15 cellular contexts compared by ENCODE assay signal in the genomic region with DNA sequence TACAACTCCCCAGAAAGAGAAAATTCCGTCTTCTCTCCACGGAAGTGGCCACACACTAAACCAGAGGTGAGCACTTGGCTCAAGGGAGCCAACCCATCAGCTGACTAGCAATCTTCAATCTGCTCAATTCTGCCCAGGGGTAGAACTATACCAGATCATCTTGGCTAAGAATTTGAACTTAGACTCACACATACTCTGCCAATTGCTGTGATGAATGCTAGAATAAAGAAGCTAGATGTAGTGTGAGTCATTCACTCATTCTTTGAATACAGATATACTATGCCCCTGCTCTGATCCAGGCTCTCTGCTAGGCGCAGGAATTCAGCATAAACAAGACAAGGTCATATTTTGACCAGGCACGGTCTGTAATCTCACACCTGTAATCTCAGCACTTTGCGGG. TPM values are rescaled to one million over a fixed set of nuclear protein-coding genes. Genes with fewer than 3 reads are reported as not detected.
DNase-seq lines count a peak whose midpoint lies in the region; ATAC-seq, FAIRE-seq and TF ChIP-seq lines count a peak whose summit lies in the region.
"Had no signal": no experiment of that assay in that cellular context is flagged by ENCODE, and none has a peak within 500 bp of the region (broad histone marks: within the 10 kb centered on the region; RNA-seq: fewer than 3 reads in every experiment).

No MANE protein-coding gene starts in this region.

- H3K4me3 Mint-ChIP-seq in activated naive CD4-positive, alpha-beta T cell treated with anti-CD3 and anti-CD28 coated beads for 36 hours, result no peak overlapping the region
- H3K4me3 Mint-ChIP-seq in natural killer cell (no peak overlapping the region), osteocyte (ENCODE audit: unreplicated experiment) (no peak overlapping the region)

- intact Hi-C loops in activated naive CD4-positive, alpha-beta T cell treated with anti-CD3 and anti-CD28 coated beads for 36 hours (cut with micrococcal nuclease), result no loop called here
- intact Hi-C loops in GM12878 (cut with micrococcal nuclease; ENCODE audit: unreplicated experiment), result loop anchor here (2.0 kb wide), 1 partner anchor 72 kb away; no protein-coding TSS in a partner anchor
- intact Hi-C loops in natural killer cell (cut with micrococcal nuclease), result no loop called here
- intact Hi-C loops in aorta (cut with DNase I), result no loop called here

- H3K18ac ChIP-seq in neuronal stem cell (ENCODE audit: low read length), result no peak overlapping the region

- no peak overlapping the region for H2BK15ac ChIP-seq in neuronal stem cell (ENCODE audit: low read length)

- no peaks in the 10 kb centered on the region for H4K20me1 ChIP-seq in GM12878 (ENCODE audit: control insufficient read depth, insufficient read depth)

- peaks cover 4% of the 10 kb centered on the region for H3K79me1 ChIP-seq in neuronal stem cell (ENCODE audit: low read depth, low read length)

- WGBS in GM12878 (ENCODE audit: insufficient coverage, insufficient replicate concordance, low lambda C conversion rate, missing lambda C conversion rate), result 87% methylated on average over 5 of the region's 5 CpGs
- WGBS in aorta, 2 donors, result 87 to 89% methylated on average over 5 of the region's 5 CpGs
- no CpG with 5 or more reads among the region's 5 CpGs for WGBS in neuronal stem cell (ENCODE audit: extremely low coverage in 2 of 2, insufficient read length in 2 of 2, insufficient replicate concordance in 1 of 2), 2 donors

- no peak overlapping the region for H4K91ac ChIP-seq in neuronal stem cell (ENCODE audit: low read depth, low read length, poor library complexity)

- no peak for TF ChIP-seq RAD21 in GM12878 (IDR thresholded peaks at IDR 0.05; ENCODE audit: insufficient read depth, low read depth, low read length)

- ATAC-seq in GM12878 (peak; percentile 3), natural killer cell (no peak), aorta (ENCODE audit: low FRiP score) (no peak)
- ATAC-seq: gastroesophageal sphincter, K562 had no signal

- peak overlapping the region; percentile 15 for H3K27ac Mint-ChIP-seq in activated naive CD4-positive, alpha-beta T cell treated with anti-CD3 and anti-CD28 coated beads for 36 hours
- H3K27ac Mint-ChIP-seq in natural killer cell, result peak overlapping the region; percentile 97 to 99
- H3K27ac Mint-ChIP-seq in osteocyte (ENCODE audit: unreplicated experiment), result no peak overlapping the region

- no peak overlapping the region for H2AFZ ChIP-seq in GM12878 (ENCODE audit: control insufficient read depth, low read depth, low read length)
- no peak overlapping the region for H2AFZ ChIP-seq in neuronal stem cell (ENCODE audit: low read length)

- peaks cover 68% of the 10 kb centered on the region for H3K4me1 Mint-ChIP-seq in activated naive CD4-positive, alpha-beta T cell treated with anti-CD3 and anti-CD28 coated beads for 36 hours (ENCODE audit: low read depth)
- H3K4me1 Mint-ChIP-seq in natural killer cell, result peaks cover 67 to 69% of the 10 kb centered on the region in 2 donors
- H3K4me1 Mint-ChIP-seq in osteocyte (ENCODE audit: unreplicated experiment), result peaks cover 19% of the 10 kb centered on the region

- H2BK12ac ChIP-seq in neuronal stem cell (ENCODE audit: low read length), result no peak overlapping the region

- H3K27me3 ChIP-seq in GM12878 (replicated peaks in 1 of 2; ENCODE audit: control insufficient read depth in 2 of 2, insufficient read depth in 2 of 2, low read length in 1 of 2), result no peaks in the 10 kb centered on the region
- H3K27me3 ChIP-seq in aorta (ENCODE audit: control insufficient read depth in 1 of 2, insufficient read depth in 2 of 2, low read length in 1 of 2), result no peaks in the 10 kb centered on the region
- no peaks in the 10 kb centered on the region for H3K27me3 ChIP-seq in neuronal stem cell (ENCODE audit: control insufficient read depth in 3 of 3, insufficient read depth in 3 of 3, low read depth in 1 of 3, low read length in 3 of 3)
- H3K27me3 ChIP-seq: gastroesophageal sphincter had no signal

- POLR2A ChIA-PET in GM12878 (lab: Charles Lee), result interaction anchor here (0.6 to 1.7 kb wide), 4 partner anchors 10 to 135 kb away, joined by 3 to 5 read pairs (median 4); no protein-coding TSS in a partner anchor

- H3K4me2 ChIP-seq in GM12878 (ENCODE audit: control insufficient read depth, insufficient read depth) (peak overlapping the region; percentile 61), neuronal stem cell (ENCODE audit: insufficient read depth, low read length, poor library complexity, severe bottlenecking) (no peak overlapping the region)

- no peak overlapping the region for H2BK120ac ChIP-seq in neuronal stem cell (ENCODE audit: low read depth, low read length)

- no peak for FAIRE-seq in GM12878 (lab: Jason Lieb, UNC)
- FAIRE-seq: islet of Langerhans, K562 had no signal

- H3K9me3 ChIP-seq in GM12878 (replicated peaks; ENCODE audit: control insufficient read depth, insufficient read depth, low read length) (no peaks in the 10 kb centered on the region), aorta (ENCODE audit: control insufficient read depth, low read length) (no peaks in the 10 kb centered on the region), neuronal stem cell (replicated peaks in 1 of 2; ENCODE audit: control insufficient read depth in 2 of 2, insufficient read depth in 1 of 2, low read depth in 1 of 2, low read length in 2 of 2) (no peaks in the 10 kb centered on the region)
- H3K9me3 ChIP-seq: gastroesophageal sphincter had no signal

- H3K9ac ChIP-seq in GM12878 (ENCODE audit: control insufficient read depth, insufficient read depth, low read length), result peak overlapping the region; percentile 59
- H3K9ac ChIP-seq in neuronal stem cell (ENCODE audit: low read depth, low read length, poor library complexity), result no peak overlapping the region

- SMC1A ChIA-PET in GM12878 (lab: Charles Lee; ENCODE audit: uncharacterized antibody, unreplicated experiment), result interaction anchor here (1.1 to 5.9 kb wide), 4 partner anchors 9 to 147 kb away, joined by 3 to 38 read pairs (median 28); no protein-coding TSS in a partner anchor

- peak overlapping the region; percentile 49 for H3K4me3 ChIP-seq in GM12878
- H3K4me3 ChIP-seq in aorta (ENCODE audit: low read length in 2 of 2), result no peak overlapping the region
- H3K4me3 ChIP-seq in neuronal stem cell (ENCODE audit: low read length in 2 of 2), result no peak overlapping the region
- H3K4me3 ChIP-seq: gastroesophageal sphincter, K562 had no signal

- BruUV-seq in GM12878 (replicated peaks; lab: Mats Ljungman, UMichigan), result no TSS peak

- TF ChIP-seq CTCF in GM12878 (IDR thresholded peaks at IDR 0.05 in 2 of 3, conservative IDR thresholded peaks at IDR 0.05 in 1 of 3; ENCODE audit: control insufficient read depth in 2 of 3, extremely low read depth in 1 of 3, insufficient read depth in 1 of 3, low read depth in 3 of 3, low read length in 3 of 3), result no peak
- TF ChIP-seq CTCF in natural killer cell (IDR thresholded peaks at IDR 0.05), result no peak
- no peak for TF ChIP-seq CTCF in osteocyte (IDR thresholded peaks at IDR 0.05)

- H2BK5ac ChIP-seq in neuronal stem cell (ENCODE audit: low read length), result no peak overlapping the region

- H3K14ac ChIP-seq in neuronal stem cell (ENCODE audit: low read length), result no peak overlapping the region

- peak overlapping the region; percentile 98 for H3K27ac ChIP-seq in GM12878 (ENCODE audit: control insufficient read depth, insufficient read depth)
- H3K27ac ChIP-seq in aorta (ENCODE audit: low read depth in 1 of 2, low read length in 2 of 2), result no peak overlapping the region
- H3K27ac ChIP-seq in neuronal stem cell (replicated peaks; ENCODE audit: low read length), result no peak overlapping the region
- H3K27ac ChIP-seq: gastroesophageal sphincter had no signal

- TF ChIP-seq POLR2A in GM12878 (IDR thresholded peaks at IDR 0.05; ENCODE audit: low read depth, low read length), result no peak

- no peaks in the 10 kb centered on the region for H3K27me3 Mint-ChIP-seq in activated naive CD4-positive, alpha-beta T cell treated with anti-CD3 and anti-CD28 coated beads for 36 hours (ENCODE audit: low read depth)
- H3K27me3 Mint-ChIP-seq in natural killer cell (ENCODE audit: low read depth in 2 of 2), result no peaks in the 10 kb centered on the region
- H3K27me3 Mint-ChIP-seq in osteocyte (ENCODE audit: unreplicated experiment), result no peaks in the 10 kb centered on the region

- TF ChIP-seq EP300 in GM12878 (IDR thresholded peaks at IDR 0.05; ENCODE audit: borderline replicate concordance in 1 of 2, control insufficient read depth in 1 of 2, low read depth in 2 of 2, low read length in 2 of 2), result no peak

- CTCF ChIA-PET in activated naive CD4-positive, alpha-beta T cell treated with anti-CD3 and anti-CD28 coated beads for 36 hours (lab: Charles Lee), result interaction anchor here (1.5 kb wide), 1 partner anchor 9 kb away, joined by 5 read pairs; no protein-coding TSS in a partner anchor
- CTCF ChIA-PET in GM12878 (lab: Yijun Ruan, JAX), result interaction anchor here (1.2 to 1.4 kb wide), 4 partner anchors 9 to 52 kb away, joined by 3 to 7 read pairs (median 4); no protein-coding TSS in a partner anchor

- no peak overlapping the region for H3K4ac ChIP-seq in neuronal stem cell (ENCODE audit: low read length)

- H4K8ac ChIP-seq in neuronal stem cell (ENCODE audit: low read depth, low read length), result no peak overlapping the region

- H3K9me3 Mint-ChIP-seq in activated naive CD4-positive, alpha-beta T cell treated with anti-CD3 and anti-CD28 coated beads for 36 hours, result no peaks in the 10 kb centered on the region
- H3K9me3 Mint-ChIP-seq in natural killer cell (no peaks in the 10 kb centered on the region), osteocyte (ENCODE audit: unreplicated experiment) (no peaks in the 10 kb centered on the region)

- DNase-seq in activated naive CD4-positive, alpha-beta T cell treated with anti-CD3 and anti-CD28 coated beads for 36 hours, result no peak
- no peak for DNase-seq in activated naive CD4-positive, alpha-beta T cell (lab: John Stamatoyannopoulos, UW)
- DNase-seq in NCI-H226 (peak; percentile 2), GM12878 (ENCODE audit: low read depth, low spot score) (no peak), natural killer cell (no peak), osteocyte (ENCODE audit: extremely low spot score, unreplicated experiment) (no peak), aorta (no peak), neuronal stem cell (ENCODE audit: low spot score) (no peak)
- DNase-seq: DMS153, NCI-H1436, NCI-H524, RPMI8226 had no signal

- peaks cover 33% of the 10 kb centered on the region for H3K36me3 Mint-ChIP-seq in activated naive CD4-positive, alpha-beta T cell treated with anti-CD3 and anti-CD28 coated beads for 36 hours (ENCODE audit: low read depth)
- H3K36me3 Mint-ChIP-seq in natural killer cell, result peaks cover 14% of the 10 kb centered on the region
- peaks cover 27% of the 10 kb centered on the region for H3K36me3 Mint-ChIP-seq in osteocyte (ENCODE audit: unreplicated experiment)

- H3K23ac ChIP-seq in neuronal stem cell (ENCODE audit: low read depth, low read length, poor library complexity), result no peak overlapping the region

- H3K36me3 ChIP-seq in GM12878 (ENCODE audit: control insufficient read depth in 2 of 2, insufficient read depth in 2 of 2, low read length in 1 of 2) (peaks cover 6 to 22% of the 10 kb centered on the region in 2 experiments), aorta (ENCODE audit: control insufficient read depth in 1 of 2, insufficient read depth in 2 of 2, low read length in 1 of 2) (peaks cover 0 to 5% of the 10 kb centered on the region in 2 donors), neuronal stem cell (replicated peaks in 1 of 2; ENCODE audit: control insufficient read depth in 2 of 2, insufficient read depth in 2 of 2, low read length in 2 of 2) (peaks cover 10 to 92% of the 10 kb centered on the region in 2 donors)

- peaks cover 96% of the 10 kb centered on the region for H3K79me2 ChIP-seq in GM12878 (ENCODE audit: control insufficient read depth, insufficient read depth, low read length)

- H3K4me1 ChIP-seq in GM12878 (ENCODE audit: control insufficient read depth, insufficient read depth, low read length) (peaks cover 38% of the 10 kb centered on the region), aorta (ENCODE audit: control insufficient read depth in 1 of 2, insufficient read depth in 2 of 2, low read length in 2 of 2) (no peaks in the 10 kb centered on the region), neuronal stem cell (ENCODE audit: control insufficient read depth in 2 of 2, insufficient read depth in 1 of 2, low read depth in 1 of 2, low read length in 2 of 2) (peaks cover 0 to 1% of the 10 kb centered on the region in 2 donors)

- H2AK5ac ChIP-seq in neuronal stem cell (ENCODE audit: low read depth, low read length), result no peak overlapping the region

- RAD21 ChIA-PET in GM12878 (lab: Charles Lee; ENCODE audit: unreplicated experiment), result interaction anchor here (0.9 to 1.6 kb wide), 3 partner anchors 32 to 185 kb away, joined by 3 to 7 read pairs (median 4); no protein-coding TSS in a partner anchor

- in situ Hi-C loops in GM12878 (cut with MboI), result no loop called here

RNA-seq across cellular contexts. Expression of a gene that starts 8.5 kb away (rescaled TPM):
- total RNA-seq in activated naive CD4-positive, alpha-beta T cell treated with anti-CD3 and anti-CD28 coated beads for 36 hours, result 10 to 100 TPM; 25.7 to 32.3 TPM
- total RNA-seq in GM12878 (2013; cell fraction: nucleolus; rRNA removed), result 327 and 357 TPM in 2 replicates
- total RNA-seq in GM12878 (2014; rRNA removed), result 35.2 and 42.1 TPM in 2 replicates
- 46.3 and 49.8 TPM in 2 replicates for total RNA-seq in GM12878 (2014; rRNA removed; fragmentation: Illumina TruSeq; extraction: Trizol)
- total RNA-seq in GM12878 (2021), result 55.0 and 59.4 TPM in 2 replicates
- 38.8 TPM for polyA plus RNA-seq in GM12878 (2011; ENCODE audit: low read depth)
- polyA plus RNA-seq in GM12878 (2011; rRNA removed), result 87.4 and 116 TPM in 2 replicates
- 26.8 and 34.0 TPM in 2 replicates for polyA plus RNA-seq in GM12878 (2011; cell fraction: cytosol; rRNA removed)
- 94.3 and 132 TPM in 2 replicates for polyA plus RNA-seq in GM12878 (2011; cell fraction: nucleus; rRNA removed)
- 48.8 and 69.8 TPM in 2 replicates for polyA plus RNA-seq in GM12878 (2012)
- polyA plus RNA-seq in GM12878 (2014; fragmentation: Illumina TruSeq; extraction: Trizol), result 38.2 and 55.0 TPM in 2 replicates
- polyA plus RNA-seq in GM12878 (2014; fragmentation: Nextera tagmentation; extraction: Ambion mirVana), result 10 to 100 TPM; 14.5 to 14.6 TPM
- 29.2 and 34.3 TPM in 2 replicates for polyA plus RNA-seq in GM12878 (2014; rRNA removed)
- 10 to 100 TPM; 46.2 to 49.2 TPM for polyA plus RNA-seq in GM12878 (2016; fragmentation: Nextera tagmentation; extraction: Ambion mirVana)
- 45.8 and 63.5 TPM in 2 replicates for polyA minus RNA-seq in GM12878 (2011; rRNA and poly(A)+ RNA removed)
- polyA minus RNA-seq in GM12878 (2011; cell fraction: cytosol; rRNA and poly(A)+ RNA removed), result 13.2 and 23.1 TPM in 2 replicates
- polyA minus RNA-seq in GM12878 (2011; cell fraction: nucleus; rRNA and poly(A)+ RNA removed), result 42.9 and 56.6 TPM in 2 replicates
- 100 to 1,000 TPM; 121 to 134 (median 124) TPM for total RNA-seq in natural killer cell
- 27.5 and 29.6 TPM in 2 replicates for total RNA-seq in osteocyte
- 10 to 100 TPM; 37.8 to 55.5 TPM for total RNA-seq in aorta
- 10 to 100 TPM in 1 of 2 donors, 1 to 10 TPM in 1; 5.9 to 16.4 TPM for polyA plus RNA-seq in aorta
- polyA plus RNA-seq in neuronal stem cell (2013, experiment 1 of 2), result 6.6 TPM
- 7.1 TPM for polyA plus RNA-seq in neuronal stem cell (2013, experiment 2 of 2)
